8 cellular contexts compared by ENCODE assay signal in the genomic region with DNA sequence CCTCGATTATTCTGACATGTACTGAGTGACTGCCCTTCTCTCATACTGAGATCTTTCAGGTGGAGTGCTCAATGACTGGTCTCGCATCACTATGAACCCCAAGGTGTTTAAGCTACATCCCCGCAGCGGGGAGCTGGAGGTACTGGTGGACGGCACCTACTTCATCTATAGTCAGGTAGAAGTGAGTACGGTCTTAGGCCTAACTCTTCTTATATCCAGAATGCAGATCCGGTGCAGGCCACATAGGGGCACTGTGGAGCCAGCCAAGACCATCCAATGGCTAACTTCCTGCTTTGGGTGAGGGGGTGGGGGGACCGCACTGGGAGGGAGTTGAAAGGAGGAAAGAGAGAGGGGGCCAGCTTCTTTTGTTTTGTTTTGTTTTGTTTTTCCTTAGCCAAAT. TPM values are rescaled to one million over a fixed set of nuclear protein-coding genes. Genes with fewer than 3 reads are reported as not detected.
DNase-seq lines count a peak whose midpoint lies in the region; ATAC-seq and TF ChIP-seq lines count a peak whose summit lies in the region.

No MANE protein-coding gene starts in this region.

- no peaks in the 10 kb centered on the region for H3K9me3 Mint-ChIP-seq in activated CD8-positive, alpha-beta memory T cell treated with anti-CD3 and anti-CD28 coated beads, Interleukin-2, amount 10 ng/mL, durations not matched to agents 7 days and 5 days (ENCODE audit: low read depth)
- peaks cover 16% of the 10 kb centered on the region for H3K9me3 Mint-ChIP-seq in mesothelial cell of epicardium

- no peaks in the 10 kb centered on the region for H3K36me3 Mint-ChIP-seq in activated CD8-positive, alpha-beta memory T cell treated with anti-CD3 and anti-CD28 coated beads, Interleukin-2, amount 10 ng/mL, durations not matched to agents 7 days and 5 days
- H3K36me3 Mint-ChIP-seq in mesothelial cell of epicardium, result no peaks in the 10 kb centered on the region

- H3K27ac Mint-ChIP-seq in activated CD8-positive, alpha-beta memory T cell treated with anti-CD3 and anti-CD28 coated beads, Interleukin-2, amount 10 ng/mL, durations not matched to agents 7 days and 5 days, result no peak overlapping the region
- no peak overlapping the region for H3K27ac Mint-ChIP-seq in mesothelial cell of epicardium

- no peaks in the 10 kb centered on the region for H3K27me3 Mint-ChIP-seq in activated CD8-positive, alpha-beta memory T cell treated with anti-CD3 and anti-CD28 coated beads, Interleukin-2, amount 10 ng/mL, durations not matched to agents 7 days and 5 days
- no peaks in the 10 kb centered on the region for H3K27me3 Mint-ChIP-seq in mesothelial cell of epicardium (ENCODE audit: low read depth)

- H3K36me3 ChIP-seq in brain microvascular endothelial cell (replicated peaks), result no peaks in the 10 kb centered on the region

- H3K27me3 ChIP-seq in brain microvascular endothelial cell (replicated peaks), result no peaks in the 10 kb centered on the region

- in situ Hi-C loops in brain microvascular endothelial cell (cut with HindIII; ENCODE audit: low pct_ligation_motif_present, low sequenced_read_pairs), result no loop called here

- peak; percentile 53 for ATAC-seq in activated CD8-positive, alpha-beta memory T cell treated with anti-CD3 and anti-CD28 coated beads, Interleukin-2, amount 10 ng/mL, durations not matched to agents 7 days and 5 days
- ATAC-seq in HG02970 (IDR thresholded peaks at IDR 0.05; ENCODE audit: low FRiP score, unreplicated experiment), result no peak

- no peak overlapping the region for H3K4me3 Mint-ChIP-seq in activated CD8-positive, alpha-beta memory T cell treated with anti-CD3 and anti-CD28 coated beads, Interleukin-2, amount 10 ng/mL, durations not matched to agents 7 days and 5 days
- H3K4me3 Mint-ChIP-seq in mesothelial cell of epicardium, result no peak overlapping the region

- H3K4me3 ChIP-seq in brain microvascular endothelial cell (ENCODE audit: low read depth, low read length), result no peak overlapping the region

- DNase-seq in activated CD8-positive, alpha-beta memory T cell treated with anti-CD3 and anti-CD28 coated beads, Interleukin-2, amount 10 ng/mL, durations not matched to agents 7 days and 5 days, result peak; percentile 48
- DNase-seq in activated CD8-positive, alpha-beta memory T cell treated with anti-CD3 and anti-CD28 coated beads for 24 hours, result no peak
- DNase-seq in H4 (ENCODE audit: low spot score) (peak; percentile 34), NCI-H69 (lab: John Stamatoyannopoulos, UW) (peak; percentile 41), brain microvascular endothelial cell (peak; percentile 22), mesothelial cell of epicardium (ENCODE audit: low spot score in 2 of 2, unreplicated experiment in 2 of 2) (no peak), DMS79 (lab: John Stamatoyannopoulos, UW) (no peak)

- no peak overlapping the region for H3K27ac ChIP-seq in brain microvascular endothelial cell

- CTCF ChIA-PET in activated CD8-positive, alpha-beta memory T cell treated with anti-CD3 and anti-CD28 coated beads, Interleukin-2, amount 10 ng/mL, durations not matched to agents 7 days and 5 days (lab: Charles Lee), result interaction anchor here (0.6 to 1.6 kb wide), 3 partner anchors 64 to 589 kb away, joined by 3 to 8 read pairs (median 3); no protein-coding TSS in a partner anchor

- peak; percentile 81 for TF ChIP-seq CTCF in brain microvascular endothelial cell (IDR thresholded peaks at IDR 0.05; ENCODE audit: low read depth, low read length, missing control alignments)
- peak; percentile 38 for TF ChIP-seq CTCF in mesothelial cell of epicardium (IDR thresholded peaks at IDR 0.05; ENCODE audit: unreplicated experiment)

- peaks cover 10% of the 10 kb centered on the region for H3K4me1 Mint-ChIP-seq in activated CD8-positive, alpha-beta memory T cell treated with anti-CD3 and anti-CD28 coated beads, Interleukin-2, amount 10 ng/mL, durations not matched to agents 7 days and 5 days
- H3K4me1 Mint-ChIP-seq in mesothelial cell of epicardium, result no peaks in the 10 kb centered on the region

RNA-seq across cellular contexts. Expression of a gene that starts 16.4 kb away (rescaled TPM):
- total RNA-seq in activated CD8-positive, alpha-beta memory T cell treated with anti-CD3 and anti-CD28 coated beads, Interleukin-2, amount 10 ng/mL, durations not matched to agents 7 days and 5 days, result not detected
- not detected in 2 replicates for total RNA-seq in H4 (2014; rRNA removed; shearing (Covaris generic))
- total RNA-seq in mesothelial cell of epicardium, result not detected in 3 replicates

RNA-seq across cellular contexts. Expression of a gene that starts 28.9 kb away (rescaled TPM):
- total RNA-seq in activated CD8-positive, alpha-beta memory T cell treated with anti-CD3 and anti-CD28 coated beads, Interleukin-2, amount 10 ng/mL, durations not matched to agents 7 days and 5 days, result not detected
- not detected in 2 replicates for total RNA-seq in H4 (2014; rRNA removed; shearing (Covaris generic))
- total RNA-seq in mesothelial cell of epicardium, result not detected in 3 replicates

Comparison
In these comparisons a context has a peak if more than half of its experiments do, and no peak if none do; other contexts are left out.
1. DNase-seq: peak in activated CD8-positive, alpha-beta memory T cell treated with anti-CD3 and anti-CD28 coated beads, Interleukin-2, amount 10 ng/mL, durations not matched to agents 7 days and 5 days (single experiment), H4 (single experiment), NCI-H69 (single experiment) and brain microvascular endothelial cell (single experiment); none in activated CD8-positive, alpha-beta memory T cell treated with anti-CD3 and anti-CD28 coated beads for 24 hours (single experiment), mesothelial cell of epicardium (0 of 2) and DMS79 (single experiment).